Comparison of ENCODE assay signal across 27 cellular contexts in the genomic region with DNA sequence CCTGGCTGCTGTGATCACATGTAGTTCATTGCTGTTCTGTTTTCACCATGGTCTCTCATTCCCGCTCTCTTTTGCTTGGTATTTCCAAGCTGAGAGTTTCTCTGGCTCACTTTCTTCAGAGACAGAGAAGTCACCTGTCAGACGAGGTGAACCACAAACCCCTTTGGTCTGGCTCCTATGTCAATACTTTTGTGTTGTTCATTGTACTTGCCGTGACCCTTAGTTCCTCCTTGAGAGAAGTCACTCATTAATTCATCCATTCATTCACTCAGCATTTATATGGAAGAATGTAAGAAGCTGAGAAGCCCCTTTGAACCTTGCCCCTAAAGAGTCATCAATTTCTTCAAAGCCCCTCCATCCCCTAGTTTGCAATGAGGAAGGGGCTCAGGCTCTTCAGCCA.
"Had no signal": no experiment of that assay in that cellular context is flagged by ENCODE, and none has a peak within 500 bp of the region (broad histone marks: within the 10 kb centered on the region; RNA-seq: fewer than 3 reads in every experiment).

No MANE protein-coding gene starts in this region.

- FAIRE-seq: endometrium, islet of Langerhans, keratinocyte had no signal

- H3K27ac ChIP-seq: colonic mucosa, epithelial cell of prostate, esophagus squamous epithelium, gastrocnemius medialis, heart right ventricle, left lung, lower lobe of right lung had no signal

- H3K27me3 ChIP-seq: colonic mucosa, esophagus squamous epithelium, gastrocnemius medialis, heart right ventricle, left lung had no signal

- H3K4me1 ChIP-seq: colonic mucosa, esophagus squamous epithelium, gastrocnemius medialis, left lung, lower lobe of right lung had no signal

- H3K36me3 ChIP-seq: colonic mucosa had no signal

- H3K27me3 Mint-ChIP-seq: dendritic cell treated with granulocyte-macrophage colony-stimulating factor and Interleukin-4, amounts not matched to agents 40 ng/mL and 50 ng/mL, for 4 days; effector memory CD8-positive, alpha-beta T cell; memory B cell had no signal

- H3K9me3 ChIP-seq: colonic mucosa, esophagus squamous epithelium, gastrocnemius medialis, heart right ventricle, left lung, lower lobe of right lung had no signal

- H3K4me3 ChIP-seq: colonic mucosa, esophagus squamous epithelium, gastrocnemius medialis, heart right ventricle, left lung, lower lobe of right lung had no signal

- H3K27ac Mint-ChIP-seq: dendritic cell treated with granulocyte-macrophage colony-stimulating factor and Interleukin-4, amounts not matched to agents 40 ng/mL and 50 ng/mL, for 4 days; effector memory CD8-positive, alpha-beta T cell; endodermal cell; memory B cell had no signal

- DNase-seq: colonic mucosa; cortex of kidney; effector CD8-positive, alpha-beta T cell; effector memory CD8-positive, alpha-beta T cell; endodermal cell; erythroblast; esophagus squamous epithelium; foreskin fibroblast; foreskin melanocyte; gastrocnemius medialis; glutamatergic neuron; head of caudate nucleus; heart right ventricle; hippocampal formation; left cardiac atrium; left lung; left ventricle myocardium superior; lower lobe of right lung; mesendoderm; midbrain had no signal

- H3K9me3 Mint-ChIP-seq: effector memory CD8-positive, alpha-beta T cell; endodermal cell had no signal

- ATAC-seq: effector memory CD8-positive, alpha-beta T cell; esophagus mucosa; gastrocnemius medialis; heart right ventricle; left cardiac atrium; left lung; left ventricle myocardium superior; lower lobe of right lung had no signal

- H3K4me3 Mint-ChIP-seq: dendritic cell treated with granulocyte-macrophage colony-stimulating factor and Interleukin-4, amounts not matched to agents 40 ng/mL and 50 ng/mL, for 4 days; effector memory CD8-positive, alpha-beta T cell; endodermal cell; memory B cell had no signal
